ENCODE assay signal across 15 cellular contexts in genomic region chr20:40319741-40320499, GRCh38.
A peak's percentile ranks its signal among the peaks of the same experiment; 100 is the strongest.
DNase-seq lines count a peak whose midpoint lies in the region; ATAC-seq and TF ChIP-seq lines count a peak whose summit lies in the region.
"Had no signal": no experiment of that assay in that cellular context is flagged by ENCODE, and none has a peak within 500 bp of the region (broad histone marks: within the 10 kb centered on the region; RNA-seq: fewer than 3 reads in every experiment).

No MANE protein-coding gene starts in this region.

- DNase-seq in NCI-H2029 treated with DMSO at 0.1 percent for 48 hours (lab: John Stamatoyannopoulos, UW) (peak; percentile 0), NCI-H2029 (lab: John Stamatoyannopoulos, UW) (no peak), NCI-H187 (lab: John Stamatoyannopoulos, UW) (peak; percentile 52 to 81), NCI-H526 treated with DMSO at 0.1 percent for 48 hours (lab: John Stamatoyannopoulos, UW) (peak; percentile 2), adrenal gland (no peak), H4 (ENCODE audit: low spot score) (no peak)
- DNase-seq: NCI-H1048, NCI-H2081, PC-9 had no signal

- TF ChIP-seq EP300 in neural cell (conservative IDR thresholded peaks at IDR 0.05; ENCODE audit: poor library complexity, severe bottlenecking) = no peak

- TF ChIP-seq CTCF in neural cell (IDR thresholded peaks at IDR 0.05; ENCODE audit: poor library complexity, severe bottlenecking) (no peak), adrenal gland (IDR thresholded peaks at IDR 0.05) (no peak)

- ATAC-seq in GM18520 (IDR thresholded peaks at IDR 0.05; ENCODE audit: unreplicated experiment) = no peak
- ATAC-seq: K562 had no signal

- H2AFZ ChIP-seq in neural cell (ENCODE audit: low read depth, low read length) = no peak overlapping the region
- H2AFZ ChIP-seq: PC-9 had no signal

- H3K9me2 ChIP-seq in neural cell (ENCODE audit: insufficient read depth, low read length) = no peaks in the 10 kb centered on the region

- 67 to 84% (median 80%) methylated on average over 12 to 14 of the region's 14 CpGs for WGBS in adrenal gland, 4 donors

- TF ChIP-seq RAD21 in neural cell (conservative IDR thresholded peaks at IDR 0.05) = no peak

- no peak overlapping the region for H3K4me3 ChIP-seq in neural cell (ENCODE audit: low read length)
- no peak overlapping the region for H3K4me3 ChIP-seq in adrenal gland
- H3K4me3 ChIP-seq: K562, PC-9, SK-N-MC had no signal

- H3K4me1 ChIP-seq in adrenal gland (replicated peaks in 1 of 2) = peaks cover 0 to 3% of the 10 kb centered on the region in 2 donors

- H3K27me3 ChIP-seq in neural cell (ENCODE audit: insufficient read depth, low read depth, low read length) = peaks cover 6% of the 10 kb centered on the region
- H3K27me3 ChIP-seq in adrenal gland = no peaks in the 10 kb centered on the region

- intact Hi-C loops in adrenal gland (cut with DNase I) = no loop called here

- H3K79me2 ChIP-seq in neural cell (replicated peaks; ENCODE audit: insufficient read depth, low read length) = no peaks in the 10 kb centered on the region

- peak overlapping the region; percentile 3 for H3K27ac ChIP-seq in neural cell (ENCODE audit: low read length)
- no peak overlapping the region for H3K27ac ChIP-seq in adrenal gland
- H3K27ac ChIP-seq: HL-60, PC-9, SK-N-MC had no signal

- H4K20me1 ChIP-seq in neural cell (ENCODE audit: insufficient read depth) = no peaks in the 10 kb centered on the region

- TF ChIP-seq POLR2A in adrenal gland (IDR thresholded peaks at IDR 0.05) = no peak

- H3K36me3 ChIP-seq in neural cell (ENCODE audit: insufficient read depth, low read length) = no peaks in the 10 kb centered on the region
- no peaks in the 10 kb centered on the region for H3K36me3 ChIP-seq in adrenal gland (replicated peaks in 1 of 2)

- no peak overlapping the region for H3K4me2 ChIP-seq in neural cell (ENCODE audit: low read length)
- H3K4me2 ChIP-seq: PC-9 had no signal

- H3K9me3 ChIP-seq in neural cell (ENCODE audit: low read length) (no peaks in the 10 kb centered on the region), adrenal gland (replicated peaks in 1 of 3) (no peaks in the 10 kb centered on the region)
- H3K9me3 ChIP-seq: Caco-2 had no signal

- peaks cover 3% of the 10 kb centered on the region for H3F3A ChIP-seq in neural cell (ENCODE audit: insufficient read depth, low read length, poor library complexity, severe bottlenecking)

- H3K9ac ChIP-seq in neural cell (ENCODE audit: low read length) = no peak overlapping the region

TF ChIP-seq in neural cell, 6 proteins besides CTCF, POLR2A, EP300 and RAD21:
- TF ChIP-seq MXI1 (conservative IDR thresholded peaks at IDR 0.05; ENCODE audit: poor library complexity, severe bottlenecking) (no peak), SMC3 (conservative IDR thresholded peaks at IDR 0.05; ENCODE audit: poor library complexity) (no peak), POLR2AphosphoS5 (IDR thresholded peaks at IDR 0.05) (no peak), TAF1 (IDR thresholded peaks at IDR 0.05; ENCODE audit: low read depth) (no peak), REST (IDR thresholded peaks at IDR 0.05; ENCODE audit: borderline replicate concordance) (no peak), EZH2 (IDR thresholded peaks at IDR 0.05; ENCODE audit: borderline replicate concordance, insufficient read depth, low read length, poor library complexity, severe bottlenecking) (no peak)

Comparison
In these comparisons a context has a peak if more than half of its experiments do, and no peak if none do; other contexts are left out.
1. DNase-seq: peak in NCI-H2029 treated with DMSO at 0.1 percent for 48 hours (single experiment), NCI-H187 (2 of 2) and NCI-H526 treated with DMSO at 0.1 percent for 48 hours (single experiment); none in NCI-H2029 (single experiment), adrenal gland (0 of 7) and H4 (single experiment).